Comparison of ENCODE assay signal across 9 cellular contexts in the genomic region with DNA sequence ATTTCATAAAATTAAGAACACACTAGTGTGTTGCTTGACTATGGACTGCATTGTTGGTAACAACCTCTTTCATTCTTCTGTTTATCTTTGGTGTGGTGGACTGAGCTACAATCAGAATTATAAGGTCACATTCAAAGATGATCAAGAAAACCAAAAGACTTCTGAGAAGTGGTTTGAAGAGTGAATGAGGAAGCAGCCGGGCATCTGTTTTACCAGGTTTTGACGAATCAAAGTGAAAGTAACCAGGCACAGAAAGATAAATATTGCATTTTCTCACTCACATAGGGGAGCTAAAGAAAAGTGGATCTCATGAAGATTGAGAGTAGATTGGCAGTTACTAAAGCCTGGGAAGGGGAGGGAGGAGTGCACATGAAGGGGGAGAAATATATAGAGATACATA.
DNase-seq lines count a peak whose midpoint lies in the region; ATAC-seq and TF ChIP-seq lines count a peak whose summit lies in the region.
"Had no signal": no experiment of that assay in that cellular context is flagged by ENCODE, and none has a peak within 500 bp of the region (broad histone marks: within the 10 kb centered on the region; RNA-seq: fewer than 3 reads in every experiment).

No MANE protein-coding gene starts in this region.

- peaks cover 5% of the 10 kb centered on the region for H3K9me3 ChIP-seq in osteoblast (ENCODE audit: low read depth, low read length)
- H3K9me3 ChIP-seq in left ventricle myocardium inferior (replicated peaks) = peaks cover 43% of the 10 kb centered on the region

- H3K27me3 ChIP-seq in osteoblast (ENCODE audit: insufficient read depth, low read length) (no peaks in the 10 kb centered on the region), left ventricle myocardium inferior (ENCODE audit: low read depth) (no peaks in the 10 kb centered on the region)
- H3K27me3 ChIP-seq: Peyer's patch had no signal

- H3K36me3 ChIP-seq in osteoblast (ENCODE audit: insufficient read depth, low read length) = no peaks in the 10 kb centered on the region
- H3K36me3 ChIP-seq in left ventricle myocardium inferior = no peaks in the 10 kb centered on the region
- H3K36me3 ChIP-seq: Peyer's patch had no signal

- no peak for TF ChIP-seq CTCF in activated CD8-positive, alpha-beta T cell treated with anti-CD3 and anti-CD28 coated beads for 36 hours (IDR thresholded peaks at IDR 0.05)
- TF ChIP-seq CTCF in osteoblast (IDR thresholded peaks at IDR 0.05; ENCODE audit: extremely low read depth, low read depth, low read length) (no peak), left ventricle myocardium inferior (IDR thresholded peaks at IDR 0.05; ENCODE audit: borderline replicate concordance) (no peak)

- H4K20me1 ChIP-seq in osteoblast (ENCODE audit: insufficient read depth, low read length) = no peaks in the 10 kb centered on the region

- no peaks in the 10 kb centered on the region for H3K27me3 Mint-ChIP-seq in activated CD8-positive, alpha-beta T cell treated with anti-CD3 and anti-CD28 coated beads for 36 hours

- peaks cover 17% of the 10 kb centered on the region for H3K9me3 Mint-ChIP-seq in activated CD8-positive, alpha-beta T cell treated with anti-CD3 and anti-CD28 coated beads for 36 hours

- H3K4me1 ChIP-seq in osteoblast (ENCODE audit: insufficient read depth, low read length) (peaks cover 2% of the 10 kb centered on the region), left ventricle myocardium inferior (peaks cover 12% of the 10 kb centered on the region)
- H3K4me1 ChIP-seq: Peyer's patch had no signal

- peak overlapping the region; percentile 66 for H3K4me2 ChIP-seq in osteoblast (ENCODE audit: insufficient read depth, low read length)

- no peaks in the 10 kb centered on the region for H3K36me3 Mint-ChIP-seq in activated CD8-positive, alpha-beta T cell treated with anti-CD3 and anti-CD28 coated beads for 36 hours (ENCODE audit: low read depth)

- H2AFZ ChIP-seq in osteoblast (ENCODE audit: low read length) = peak overlapping the region; percentile 89

- H3K79me2 ChIP-seq in osteoblast (ENCODE audit: insufficient read depth, low read length) = no peaks in the 10 kb centered on the region

- H3K27ac ChIP-seq in osteoblast (ENCODE audit: low read depth, low read length) (peak overlapping the region; percentile 2), left ventricle myocardium inferior (replicated peaks) (no peak overlapping the region)
- H3K27ac ChIP-seq: Peyer's patch had no signal

- H3K4me3 ChIP-seq in osteoblast (ENCODE audit: insufficient read depth, low read length) (peak overlapping the region; percentile 56), left ventricle myocardium inferior (no peak overlapping the region)
- H3K4me3 ChIP-seq: Peyer's patch had no signal

- peak; percentile 6 for DNase-seq in activated CD8-positive, alpha-beta T cell treated with anti-CD3 and anti-CD28 coated beads for 36 hours
- no peak for DNase-seq in osteoblast (ENCODE audit: insufficient read length, low spot score, missing footprints)
- no peak for DNase-seq in mesenteric fat pad (ENCODE audit: low spot score)
- no peak for DNase-seq in central memory CD4-positive, alpha-beta T cell
- no peak for DNase-seq in left ventricle myocardium inferior
- DNase-seq: Peyer's patch had no signal

- H3K4me1 Mint-ChIP-seq in activated CD8-positive, alpha-beta T cell treated with anti-CD3 and anti-CD28 coated beads for 36 hours (ENCODE audit: low read depth) = peaks cover 16% of the 10 kb centered on the region

- ATAC-seq in GM19035 (IDR thresholded peaks at IDR 0.05; ENCODE audit: unreplicated experiment) (peak; percentile 74), HG03520 (IDR thresholded peaks at IDR 0.05; ENCODE audit: unreplicated experiment) (peak; percentile 54), HG02973 (IDR thresholded peaks at IDR 0.05; ENCODE audit: unreplicated experiment) (no peak)
- ATAC-seq in activated CD8-positive, alpha-beta T cell treated with anti-CD3 and anti-CD28 coated beads for 36 hours = peak; percentile 47

- POLR2A ChIA-PET in activated CD8-positive, alpha-beta T cell treated with anti-CD3 and anti-CD28 coated beads for 36 hours (lab: Charles Lee) = no interaction called here

- intact Hi-C loops in activated CD8-positive, alpha-beta T cell treated with anti-CD3 and anti-CD28 coated beads for 36 hours (cut with micrococcal nuclease) = no loop called here
- intact Hi-C loops in left ventricle myocardium inferior (cut with micrococcal nuclease) = no loop called here

- H3K27ac Mint-ChIP-seq in activated CD8-positive, alpha-beta T cell treated with anti-CD3 and anti-CD28 coated beads for 36 hours = no peak overlapping the region

- H3K4me3 Mint-ChIP-seq in activated CD8-positive, alpha-beta T cell treated with anti-CD3 and anti-CD28 coated beads for 36 hours = peak overlapping the region; percentile 48

- CTCF ChIA-PET in activated CD8-positive, alpha-beta T cell treated with anti-CD3 and anti-CD28 coated beads for 36 hours (lab: Charles Lee) = no interaction called here
